11 cellular contexts compared by ENCODE assay signal in genomic region chr12:666766-667308, GRCh38. TPM values are rescaled to one million over a fixed set of nuclear protein-coding genes. Genes with fewer than 3 reads are reported as not detected.
A peak's percentile ranks its signal among the peaks of the same experiment; 100 is the strongest.
DNase-seq lines count a peak whose midpoint lies in the region; ATAC-seq, FAIRE-seq and TF ChIP-seq lines count a peak whose summit lies in the region.
"Had no signal": no experiment of that assay in that cellular context is flagged by ENCODE, and none has a peak within 500 bp of the region (broad histone marks: within the 10 kb centered on the region; RNA-seq: fewer than 3 reads in every experiment).

No MANE protein-coding gene starts in this region.

- H4K20me1 ChIP-seq in PC-9 (ENCODE audit: insufficient read depth) (no peaks in the 10 kb centered on the region), mammary epithelial cell (ENCODE audit: insufficient read depth, low read length) (no peaks in the 10 kb centered on the region)

- CTCF ChIA-PET in PC-9 (lab: Charles Lee) (interaction anchor here (0.5 to 0.6 kb wide), 2 partner anchors 34 to 112 kb away, joined by 3 to 4 read pairs; no protein-coding TSS in a partner anchor), mammary epithelial cell (lab: Charles Lee; ENCODE audit: low non-redundant PET) (no interaction called here), GM10248 (lab: Yijun Ruan, JAX) (interaction anchor here (1.0 to 5.5 kb wide), 17 partner anchors 11 to 214 kb away, joined by 3 to 33 read pairs (median 4); partner anchors contain the start of gene WNK1)

- intact Hi-C loops in PC-9 (cut with micrococcal nuclease; ENCODE audit: unreplicated experiment): no loop called here
- intact Hi-C loops in mammary epithelial cell (cut with micrococcal nuclease): no loop called here

- peaks cover 19% of the 10 kb centered on the region for H3K4me1 ChIP-seq in PC-9 (replicated peaks; ENCODE audit: insufficient read depth)
- H3K4me1 ChIP-seq in mammary epithelial cell (ENCODE audit: insufficient read depth, low read length): no peaks in the 10 kb centered on the region

- H2AFZ ChIP-seq in PC-9: peak overlapping the region; percentile 63
- peak overlapping the region; percentile 30 for H2AFZ ChIP-seq in mammary epithelial cell (ENCODE audit: low read depth, low read length)

- H3K36me3 ChIP-seq in PC-9 (ENCODE audit: low read depth): no peaks in the 10 kb centered on the region
- no peaks in the 10 kb centered on the region for H3K36me3 ChIP-seq in mammary epithelial cell (ENCODE audit: insufficient read depth, low read length)

- in situ Hi-C loops in mammary epithelial cell (cut with MboI; ENCODE audit: low sequenced_read_pairs in 2 of 2): no loop called here

- H3K9me2 ChIP-seq in PC-9 (ENCODE audit: insufficient read depth): no peaks in the 10 kb centered on the region

- 0 out of 2 replicates have a peak overlapping the region, but pooled peaks have one; percentile 1 for H3K4me2 ChIP-seq in PC-9
- H3K4me2 ChIP-seq in mammary epithelial cell (ENCODE audit: insufficient read depth, low read depth, low read length): no peak overlapping the region

- no peak for ATAC-seq in GM19395 (IDR thresholded peaks at IDR 0.05; ENCODE audit: unreplicated experiment)
- no peak for ATAC-seq in HG03571 (IDR thresholded peaks at IDR 0.05; ENCODE audit: unreplicated experiment)

- POLR2A ChIA-PET in PC-9 (lab: Charles Lee; ENCODE audit: unreplicated experiment) (interaction anchor here (0.6 to 0.7 kb wide), 2 partner anchors 92 to 153 kb away, joined by 3 to 4 read pairs; no protein-coding TSS in a partner anchor), GM10248 (lab: Yijun Ruan, JAX) (interaction anchor here (2.4 kb wide), 1 partner anchor 86 kb away, joined by 9 read pairs; the partner anchor contains the start of gene WNK1)

- no peak overlapping the region for H3K9ac ChIP-seq in mammary epithelial cell (ENCODE audit: insufficient read depth, low read length)

- BruUV-seq in PC-9 (replicated peaks; lab: Mats Ljungman, UMichigan): no TSS peak
- BruUV-seq in mammary epithelial cell (replicated peaks; lab: Mats Ljungman, UMichigan): no TSS peak

- TF ChIP-seq CTCF in PC-9 (conservative IDR thresholded peaks at IDR 0.05): no peak
- no peak for TF ChIP-seq CTCF in mammary epithelial cell (conservative IDR thresholded peaks at IDR 0.05 in 1 of 2, IDR thresholded peaks at IDR 0.05 in 1 of 2; ENCODE audit: extremely low read depth in 1 of 2, insufficient read depth in 1 of 2, low read depth in 1 of 2, low read length in 2 of 2)
- no peak for TF ChIP-seq CTCF in GM10248 (IDR thresholded peaks at IDR 0.05; ENCODE audit: control extremely low read depth, extremely low read depth, low read depth, missing control alignments)

- H3F3A ChIP-seq in PC-9 (ENCODE audit: insufficient read depth, low read depth): no peaks in the 10 kb centered on the region

- peak; percentile 44 for FAIRE-seq in urothelium cell line (lab: Jason Lieb, UNC)

- H3K27ac ChIP-seq in PC-9 (peak overlapping the region; percentile 43), mammary epithelial cell (ENCODE audit: insufficient read depth, low read depth, low read length) (no peak overlapping the region)

- peak; percentile 48 for DNase-seq in stimulated activated naive CD4-positive, alpha-beta T cell treated with Interleukin-2 at 50 U/mL for 16 hours (lab: John Stamatoyannopoulos, UW)
- DNase-seq in stimulated activated naive CD4-positive, alpha-beta T cell (lab: John Stamatoyannopoulos, UW): no peak
- DNase-seq in PC-9 (peak in 1 of 2 experiments; percentile 50), mammary epithelial cell (peak; percentile 59), urothelium cell line (ENCODE audit: low spot score) (no peak), GM10248 (ENCODE audit: extremely low spot score) (no peak)
- DNase-seq: DMS79, NCI-H1930 had no signal

- H3K4me3 ChIP-seq in PC-9: no peak overlapping the region
- no peak overlapping the region for H3K4me3 ChIP-seq in mammary epithelial cell (replicated peaks in 1 of 3; ENCODE audit: insufficient read depth in 1 of 3, low read depth in 2 of 3, low read length in 3 of 3)

- H3K27me3 ChIP-seq in PC-9 (ENCODE audit: insufficient read depth, low read depth): no peaks in the 10 kb centered on the region
- no peaks in the 10 kb centered on the region for H3K27me3 ChIP-seq in mammary epithelial cell (ENCODE audit: insufficient read depth, low read length)

- WGBS in mammary epithelial cell (ENCODE audit: low coverage, missing lambda C conversion rate): 84% methylated on average over 7 of the region's 7 CpGs

- dilution Hi-C loops in mammary epithelial cell (cut with HindIII; ENCODE audit: low sequenced_read_pairs): no loop called here

- H3K79me2 ChIP-seq in PC-9 (ENCODE audit: low read depth): no peaks in the 10 kb centered on the region
- no peaks in the 10 kb centered on the region for H3K79me2 ChIP-seq in mammary epithelial cell (ENCODE audit: insufficient read depth, low read length)

- no peaks in the 10 kb centered on the region for H3K9me3 ChIP-seq in PC-9 (ENCODE audit: insufficient read depth, low read depth)
- H3K9me3 ChIP-seq in mammary epithelial cell (replicated peaks; ENCODE audit: insufficient read depth, low read length): no peaks in the 10 kb centered on the region

RNA-seq across cellular contexts. Expression of gene NINJ2, which starts 3.6 kb away (rescaled TPM):
- total RNA-seq in PC-9 (2021) (18.5 and 19.3 TPM in 2 replicates), mammary epithelial cell (under 1 TPM in 1 of 2 donors, not detected in 1; 0.17 TPM)
- 0.12 TPM for polyA plus RNA-seq in mammary epithelial cell
- polyA minus RNA-seq in mammary epithelial cell: not detected
- total RNA-seq: kidney epithelial cell had no signal

Comparison
In these comparisons a context has a peak if more than half of its experiments do, and no peak if none do; other contexts are left out.
1. DNase-seq: peak in stimulated activated naive CD4-positive, alpha-beta T cell treated with Interleukin-2 at 50 U/mL for 16 hours (single experiment) and mammary epithelial cell (single experiment); none in stimulated activated naive CD4-positive, alpha-beta T cell (0 of 6), urothelium cell line (single experiment) and GM10248 (single experiment).
2. RNA of gene NINJ2, which starts 3.6 kb away (total RNA-seq): 18.5 to 19.3 TPM in PC-9; 0.17 TPM in mammary epithelial cell; every median in the first group is over 10 times any median in the second.